Comparison of ENCODE assay signal across 18 cellular contexts in genomic region chr1:92883297-92883696, GRCh38. TPM values are rescaled to one million over a fixed set of nuclear protein-coding genes. Genes with fewer than 3 reads are reported as not detected.
DNase-seq lines count a peak whose midpoint lies in the region; ATAC-seq and TF ChIP-seq lines count a peak whose summit lies in the region.
"Had no signal": no experiment of that assay in that cellular context is flagged by ENCODE, and none has a peak within 500 bp of the region (broad histone marks: within the 10 kb centered on the region; RNA-seq: fewer than 3 reads in every experiment).

No MANE protein-coding gene starts in this region.

- no peaks in the 10 kb centered on the region for H3K9me3 Mint-ChIP-seq in activated CD8-positive, alpha-beta T cell treated with anti-CD3 and anti-CD28 coated beads for 36 hours
- no peaks in the 10 kb centered on the region for H3K9me3 Mint-ChIP-seq in naive B cell
- H3K9me3 Mint-ChIP-seq: neural progenitor cell had no signal

- intact Hi-C loops in activated CD8-positive, alpha-beta T cell treated with anti-CD3 and anti-CD28 coated beads for 36 hours (cut with micrococcal nuclease): no loop called here

- H3K4me3 ChIP-seq in WERI-Rb-1 (ENCODE audit: low read depth, low read length): no peak overlapping the region
- H3K4me3 ChIP-seq: coronary artery, esophagus muscularis mucosa, GM12878, neural progenitor cell had no signal

- no peaks in the 10 kb centered on the region for H3K36me3 Mint-ChIP-seq in activated CD8-positive, alpha-beta T cell treated with anti-CD3 and anti-CD28 coated beads for 36 hours (ENCODE audit: low read depth)
- no peaks in the 10 kb centered on the region for H3K36me3 Mint-ChIP-seq in naive B cell
- H3K36me3 Mint-ChIP-seq: neural progenitor cell had no signal

- H3K27ac Mint-ChIP-seq in activated CD8-positive, alpha-beta T cell treated with anti-CD3 and anti-CD28 coated beads for 36 hours: peak overlapping the region; percentile 82
- H3K27ac Mint-ChIP-seq in naive B cell: peak overlapping the region; percentile 48 to 86 (median 81)
- H3K27ac Mint-ChIP-seq: neural progenitor cell had no signal

- peak; percentile 42 for ATAC-seq in GM18498 (IDR thresholded peaks at IDR 0.05; ENCODE audit: unreplicated experiment)
- ATAC-seq in activated CD8-positive, alpha-beta T cell treated with anti-CD3 and anti-CD28 coated beads for 36 hours: peak; percentile 58
- ATAC-seq in naive B cell (ENCODE audit: low read depth in 2 of 2): no peak
- ATAC-seq: HCT116 had no signal

- no peaks in the 10 kb centered on the region for H3K27me3 ChIP-seq in WERI-Rb-1 (ENCODE audit: insufficient read depth, low read depth, severe bottlenecking)
- H3K27me3 ChIP-seq: esophagus muscularis mucosa, neural progenitor cell had no signal

- POLR2A ChIA-PET in activated CD8-positive, alpha-beta T cell treated with anti-CD3 and anti-CD28 coated beads for 36 hours (lab: Charles Lee): interaction anchor here (1.4 kb wide), 1 partner anchor 79 kb away, joined by 4 read pairs; no protein-coding TSS in a partner anchor

- no peaks in the 10 kb centered on the region for H3K27me3 Mint-ChIP-seq in activated CD8-positive, alpha-beta T cell treated with anti-CD3 and anti-CD28 coated beads for 36 hours
- H3K27me3 Mint-ChIP-seq in naive B cell: no peaks in the 10 kb centered on the region

- DNase-seq in DMS53 (lab: John Stamatoyannopoulos, UW) (peak; percentile 21), DMS53 treated with DMSO at 0.1 percent for 48 hours (lab: John Stamatoyannopoulos, UW; ENCODE audit: unreplicated experiment) (no peak), naive B cell (no peak), WERI-Rb-1 (no peak), GM19238 (ENCODE audit: insufficient read length, low spot score) (no peak), NCI-H128 (lab: John Stamatoyannopoulos, UW; ENCODE audit: unreplicated experiment) (no peak)
- no peak for DNase-seq in activated CD8-positive, alpha-beta T cell treated with anti-CD3 and anti-CD28 coated beads for 36 hours
- DNase-seq: NCI-H2081 treated with DMSO at 0.1 percent for 48 hours, NCI-H526 treated with DMSO at 0.1 percent for 48 hours, retina had no signal

- no peak overlapping the region for H3K27ac ChIP-seq in WERI-Rb-1
- H3K27ac ChIP-seq: 22Rv1, C4-2B, coronary artery, esophagus muscularis mucosa, neural progenitor cell had no signal

- H3K9me3 ChIP-seq in WERI-Rb-1 (ENCODE audit: severe bottlenecking): no peaks in the 10 kb centered on the region
- H3K9me3 ChIP-seq: esophagus muscularis mucosa had no signal

- H3K4me3 Mint-ChIP-seq in activated CD8-positive, alpha-beta T cell treated with anti-CD3 and anti-CD28 coated beads for 36 hours: no peak overlapping the region
- peak overlapping the region in 5 of 8 donors; percentile 7 to 65 (median 46) for H3K4me3 Mint-ChIP-seq in naive B cell
- H3K4me3 Mint-ChIP-seq: neural progenitor cell had no signal

- CTCF ChIA-PET in activated CD8-positive, alpha-beta T cell treated with anti-CD3 and anti-CD28 coated beads for 36 hours (lab: Charles Lee): interaction anchor here (0.7 to 3.3 kb wide), 11 partner anchors 18 to 179 kb away, joined by 3 to 15 read pairs (median 4); no protein-coding TSS in a partner anchor

- H3K4me1 Mint-ChIP-seq in activated CD8-positive, alpha-beta T cell treated with anti-CD3 and anti-CD28 coated beads for 36 hours (ENCODE audit: low read depth): peaks cover 24% of the 10 kb centered on the region
- peaks cover 36 to 56% (median 37%) of the 10 kb centered on the region in 3 donors for H3K4me1 Mint-ChIP-seq in naive B cell
- H3K4me1 Mint-ChIP-seq: neural progenitor cell had no signal

- TF ChIP-seq CTCF in activated CD8-positive, alpha-beta T cell treated with anti-CD3 and anti-CD28 coated beads for 36 hours (IDR thresholded peaks at IDR 0.05): no peak
- no peak for TF ChIP-seq CTCF in WERI-Rb-1 (IDR thresholded peaks at IDR 0.05; ENCODE audit: low read depth, low read length)

- H3K36me3 ChIP-seq in WERI-Rb-1: no peaks in the 10 kb centered on the region
- H3K36me3 ChIP-seq: esophagus muscularis mucosa, neural progenitor cell had no signal

RNA-seq across cellular contexts. Expression of gene RPL5, which starts 51.5 kb away (rescaled TPM):
- 1,000 to 10,000 TPM; 1,782 to 1,792 TPM for total RNA-seq in activated CD8-positive, alpha-beta T cell treated with anti-CD3 and anti-CD28 coated beads for 36 hours
- 1,000 to 10,000 TPM; 1,555 to 2,814 (median 2,267) TPM for polyA plus RNA-seq in naive B cell (ENCODE audit: low read depth in 6 of 6)

Comparison
In these comparisons a context has a peak if more than half of its experiments do, and no peak if none do; other contexts are left out.
1. ATAC-seq: peak in GM18498 (single experiment) and activated CD8-positive, alpha-beta T cell treated with anti-CD3 and anti-CD28 coated beads for 36 hours (single experiment); none in naive B cell (0 of 2).